In the genomic region with DNA sequence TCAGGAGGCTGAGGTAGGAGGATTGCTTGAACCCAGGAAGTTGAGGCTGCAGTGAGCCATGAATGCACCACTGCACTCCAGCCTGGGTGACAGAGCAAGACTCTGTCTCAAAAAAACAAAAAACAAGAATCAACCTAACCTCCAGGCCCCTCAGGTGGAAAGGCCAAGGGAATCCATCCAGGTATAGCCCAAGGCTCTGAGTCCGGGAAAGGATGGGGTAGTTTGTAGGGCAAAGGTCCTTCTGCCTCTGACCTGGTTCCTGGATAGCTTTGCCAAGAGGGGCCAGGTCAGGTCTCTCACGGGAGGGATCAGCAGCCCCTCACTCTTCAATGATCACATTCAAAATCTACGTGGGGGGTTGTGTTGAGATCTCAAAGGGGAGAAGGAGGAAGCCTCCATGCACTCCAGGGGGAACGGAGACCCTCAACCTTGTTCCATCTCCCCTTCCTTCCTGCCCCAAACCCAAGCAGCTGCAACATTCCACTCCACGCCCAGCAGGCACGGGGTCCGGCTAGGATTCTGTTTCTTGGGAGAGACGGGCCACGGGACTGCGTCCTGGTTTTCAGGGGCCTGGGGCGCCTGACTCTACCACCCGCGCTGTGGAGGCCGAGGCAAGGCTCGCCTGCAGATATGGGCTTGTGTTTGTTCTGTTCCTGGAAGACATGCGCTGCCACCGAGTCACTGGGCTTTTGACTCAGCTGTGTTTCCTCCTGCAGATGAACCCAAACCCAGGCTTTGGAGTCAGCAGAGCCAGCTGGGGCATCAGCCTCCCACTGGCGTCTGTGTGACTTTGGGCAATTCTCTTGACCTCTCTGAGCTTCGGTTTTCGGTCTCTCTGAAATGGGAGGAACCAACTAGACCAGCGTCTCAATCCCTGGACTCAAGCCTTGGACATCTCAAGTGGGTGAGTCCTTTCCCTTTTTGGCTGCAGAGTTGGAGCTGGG, we compare ENCODE assay signal across 18 cellular contexts. TPM values are rescaled to one million over a fixed set of nuclear protein-coding genes. Genes with fewer than 3 reads are reported as not detected.
"Had no signal": no experiment of that assay in that cellular context is flagged by ENCODE, and none has a peak within 500 bp of the region (broad histone marks: within the 10 kb centered on the region; RNA-seq: fewer than 3 reads in every experiment).

No MANE protein-coding gene starts in this region.

- H3K27me3 Mint-ChIP-seq: activated CD4-positive, alpha-beta T cell treated with anti-CD3 and anti-CD28 coated beads, Interleukin-2, amount 10 ng/mL, durations not matched to agents 7 days and 5 days had no signal

- H3K4me3 ChIP-seq: left lung, tibial nerve had no signal

- H3K27ac Mint-ChIP-seq: activated CD4-positive, alpha-beta T cell treated with anti-CD3 and anti-CD28 coated beads, Interleukin-2, amount 10 ng/mL, durations not matched to agents 7 days and 5 days; activated CD8-positive, alpha-beta T cell treated with anti-CD3 and anti-CD28 coated beads, Interleukin-2, amount 10 ng/mL, durations not matched to agents 7 days and 5 days; activated naive CD4-positive, alpha-beta T cell treated with anti-CD3 and anti-CD28 coated beads for 36 hours; natural killer cell had no signal

- H3K36me3 ChIP-seq: left lung, neutrophil, tibial nerve had no signal

- ATAC-seq: activated CD4-positive, CD25-positive, alpha-beta regulatory T cell treated with anti-CD3 and anti-CD28 coated beads, Interleukin-2, amount 50 U/mL, for 24 hours; activated CD8-positive, alpha-beta T cell treated with anti-CD3 and anti-CD28 coated beads, Interleukin-2, amount 10 ng/mL, durations not matched to agents 7 days and 5 days; activated T-cell treated with anti-CD3 and anti-CD28 coated beads, Interleukin-2, amount 50 U/mL, for 4 hours; left lung; natural killer cell had no signal

- H3K9me3 ChIP-seq: left lung, neutrophil, tibial nerve had no signal

- H3K36me3 Mint-ChIP-seq: natural killer cell had no signal

- H3K27me3 ChIP-seq: left lung, neutrophil, tibial nerve had no signal

- H3K27ac ChIP-seq: left lung, neutrophil, tibial nerve had no signal

- H3K9me3 Mint-ChIP-seq: activated CD4-positive, alpha-beta T cell treated with anti-CD3 and anti-CD28 coated beads, Interleukin-2, amount 10 ng/mL, durations not matched to agents 7 days and 5 days; activated naive CD4-positive, alpha-beta T cell treated with anti-CD3 and anti-CD28 coated beads for 36 hours; activated T-cell treated with anti-CD3 and anti-CD28 coated beads, Interleukin-2, amount 50 U/mL, for 4 hours; natural killer cell had no signal

- DNase-seq: activated CD4-positive, alpha-beta T cell treated with anti-CD3 and anti-CD28 coated beads, Interleukin-2, amount 10 ng/mL, durations not matched to agents 7 days and 5 days; activated CD8-positive, alpha-beta T cell treated with anti-CD3 and anti-CD28 coated beads, Interleukin-2, amount 10 ng/mL, durations not matched to agents 7 days and 5 days; activated naive CD4-positive, alpha-beta T cell treated with anti-CD3 and anti-CD28 coated beads for 36 hours; activated T-cell treated with anti-CD3 and anti-CD28 coated beads, Interleukin-2, amount 50 U/mL, for 4 hours; erythroblast; foreskin melanocyte; glutamatergic neuron; natural killer cell; stimulated activated CD4-positive, alpha-beta T cell treated with anti-CD3 and anti-CD28 coated beads, Interleukin-2, amount 100 ng/mL, for 24 hours; stimulated activated naive CD4-positive, alpha-beta T cell treated with Interleukin-2 at 50 U/mL for 16 hours; substantia nigra; T-helper 1 cell; T1000 had no signal

- H3K4me3 Mint-ChIP-seq: activated CD4-positive, alpha-beta T cell treated with anti-CD3 and anti-CD28 coated beads, Interleukin-2, amount 10 ng/mL, durations not matched to agents 7 days and 5 days; activated CD8-positive, alpha-beta T cell treated with anti-CD3 and anti-CD28 coated beads, Interleukin-2, amount 10 ng/mL, durations not matched to agents 7 days and 5 days; activated naive CD4-positive, alpha-beta T cell treated with anti-CD3 and anti-CD28 coated beads for 36 hours; activated T-cell treated with anti-CD3 and anti-CD28 coated beads, Interleukin-2, amount 50 U/mL, for 4 hours; natural killer cell had no signal

- H3K4me1 Mint-ChIP-seq: activated CD4-positive, alpha-beta T cell treated with anti-CD3 and anti-CD28 coated beads, Interleukin-2, amount 10 ng/mL, durations not matched to agents 7 days and 5 days; natural killer cell had no signal

RNA-seq across cellular contexts. Expression of a gene that starts 35.5 kb away (rescaled TPM):
- total RNA-seq: activated T-cell treated with anti-CD3 and anti-CD28 coated beads, Interleukin-2, amount 50 U/mL, for 4 hours had no signal
- polyA plus RNA-seq: keratinocyte had no signal
